ENCODE assay signal across 17 cellular contexts in the genomic region with DNA sequence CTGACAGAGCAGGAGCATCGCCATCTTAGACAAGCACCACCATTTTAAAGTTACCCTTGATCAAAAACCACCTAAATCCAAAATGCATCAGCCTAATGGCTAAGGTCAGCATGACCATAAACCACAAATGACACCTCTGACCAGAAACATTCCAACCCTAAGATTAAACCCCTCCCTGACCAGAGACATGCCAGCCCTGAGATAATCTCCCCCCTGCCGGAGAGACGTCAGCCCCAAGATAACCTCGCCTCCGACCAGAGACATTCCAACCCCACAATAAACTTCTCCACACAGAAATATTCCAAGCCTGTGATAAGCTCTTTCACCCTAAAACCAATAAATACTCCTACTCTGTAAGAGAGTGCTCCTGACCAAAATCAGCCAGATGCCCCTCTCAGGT.
DNase-seq lines count a peak whose midpoint lies in the region; TF ChIP-seq lines count a peak whose summit lies in the region.
"Had no signal": no experiment of that assay in that cellular context is flagged by ENCODE, and none has a peak within 500 bp of the region (broad histone marks: within the 10 kb centered on the region; RNA-seq: fewer than 3 reads in every experiment).

No MANE protein-coding gene starts in this region.

- TF ChIP-seq CTCF in brain microvascular endothelial cell (IDR thresholded peaks at IDR 0.05; ENCODE audit: low read depth, low read length, missing control alignments) (peak; percentile 59), retinal pigment epithelial cell (conservative IDR thresholded peaks at IDR 0.05; ENCODE audit: low read depth, low read length) (no peak)

- H3K27ac ChIP-seq in brain microvascular endothelial cell = peak overlapping the region; percentile 77

- peak; percentile 60 for DNase-seq in EH (ENCODE audit: low read depth)
- DNase-seq in NCI-H226 = peak; percentile 96
- DNase-seq in brain microvascular endothelial cell = peak; percentile 63
- peak; percentile 56 for DNase-seq in retinal pigment epithelial cell (ENCODE audit: low read depth)
- no peak for DNase-seq in nucleus accumbens (lab: John Stamatoyannopoulos, UW)
- DNase-seq in KG1 (lab: John Stamatoyannopoulos, UW) = no peak
- no peak for DNase-seq in NAMALWA (ENCODE audit: low spot score)
- DNase-seq: ACHN; CD4-positive, alpha-beta memory T cell; DMS79; GDM1; KBM-7; NCI-H1092 treated with DMSO at 0.1 percent for 48 hours; NCI-H2081 treated with DMSO at 0.1 percent for 48 hours; NCI-H524 treated with DMSO at 0.1 percent for 48 hours had no signal

- H3K4me3 ChIP-seq in brain microvascular endothelial cell (ENCODE audit: low read depth, low read length) (no peak overlapping the region), retinal pigment epithelial cell (ENCODE audit: low read length) (no peak overlapping the region)
- H3K4me3 ChIP-seq: GM12878, MG63 had no signal

- no peaks in the 10 kb centered on the region for H3K27me3 ChIP-seq in brain microvascular endothelial cell (replicated peaks)
- H3K27me3 ChIP-seq: MG63 had no signal

- H3K36me3 ChIP-seq in brain microvascular endothelial cell (replicated peaks) = no peaks in the 10 kb centered on the region
- H3K36me3 ChIP-seq: MG63 had no signal

- in situ Hi-C loops in brain microvascular endothelial cell (cut with HindIII; ENCODE audit: low pct_ligation_motif_present, low sequenced_read_pairs) = no loop called here

Comparison
In these comparisons a context has a peak if more than half of its experiments do, and no peak if none do; other contexts are left out.
1. DNase-seq: peak in EH (single experiment), NCI-H226 (single experiment), brain microvascular endothelial cell (single experiment) and retinal pigment epithelial cell (single experiment); none in nucleus accumbens (0 of 56), KG1 (single experiment) and NAMALWA (single experiment).